Comparison of ENCODE assay signal across 8 cellular contexts in the genomic region with DNA sequence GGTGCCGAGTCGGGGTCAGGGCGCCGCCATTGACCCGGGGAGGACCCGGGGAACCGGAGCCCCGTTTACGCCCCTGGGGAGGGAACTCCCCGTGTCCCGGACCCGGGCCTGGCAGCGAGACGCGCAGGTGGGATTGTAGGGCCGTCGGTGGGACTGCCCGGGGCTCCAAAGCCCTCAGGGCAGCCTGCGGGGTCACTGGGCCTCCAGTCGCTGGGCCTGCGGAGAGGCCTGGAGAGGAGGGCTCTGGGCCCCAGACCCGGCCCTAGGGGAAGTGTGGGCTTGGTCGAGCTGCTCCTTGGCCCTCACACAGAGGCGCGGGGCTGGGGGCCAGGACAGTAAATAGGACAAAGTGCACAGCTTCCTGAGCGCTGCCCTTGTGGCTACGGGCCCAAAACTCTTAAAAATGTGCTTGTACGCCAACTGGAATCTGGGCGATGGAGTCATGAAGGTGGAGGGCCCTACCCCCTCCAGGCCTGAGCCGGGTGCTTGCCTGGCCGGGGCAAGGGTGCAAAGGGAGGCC. TPM values are rescaled to one million over a fixed set of nuclear protein-coding genes. Genes with fewer than 3 reads are reported as not detected.
DNase-seq lines count a peak whose midpoint lies in the region; ATAC-seq lines count a peak whose summit lies in the region.

No MANE protein-coding gene starts in this region.

- ATAC-seq in activated naive CD8-positive, alpha-beta T cell treated with anti-CD3 and anti-CD28 coated beads, Interleukin-2, amount 50 U/mL, for 24 hours: no peak
- ATAC-seq in stimulated activated naive CD8-positive, alpha-beta T cell treated with anti-CD3 and anti-CD28 coated beads, Interleukin-15, amount 100 ng/mL, for 72 hours: no peak
- ATAC-seq in HG03342 (IDR thresholded peaks at IDR 0.05; ENCODE audit: unreplicated experiment): no peak

- peaks cover 5% of the 10 kb centered on the region for H3K9me3 Mint-ChIP-seq in activated naive CD8-positive, alpha-beta T cell treated with anti-CD3 and anti-CD28 coated beads, Interleukin-2, amount 50 U/mL, for 24 hours
- peaks cover 6 to 14% of the 10 kb centered on the region in 2 donors for H3K9me3 Mint-ChIP-seq in stimulated activated naive CD8-positive, alpha-beta T cell treated with anti-CD3 and anti-CD28 coated beads, Interleukin-15, amount 100 ng/mL, for 72 hours

- no peaks in the 10 kb centered on the region for H3K36me3 ChIP-seq in H7 (replicated peaks; ENCODE audit: control insufficient read depth, insufficient read depth, low read length)

- H3K9me3 ChIP-seq in iPS-18c (ENCODE audit: control insufficient read depth, insufficient read depth, low read length): no peaks in the 10 kb centered on the region

- peaks cover 35% of the 10 kb centered on the region for H3K27me3 Mint-ChIP-seq in activated naive CD8-positive, alpha-beta T cell treated with anti-CD3 and anti-CD28 coated beads, Interleukin-2, amount 50 U/mL, for 24 hours
- H3K27me3 Mint-ChIP-seq in stimulated activated naive CD8-positive, alpha-beta T cell treated with anti-CD3 and anti-CD28 coated beads, Interleukin-15, amount 100 ng/mL, for 72 hours: peaks cover 39% of the 10 kb centered on the region

- peaks cover 9% of the 10 kb centered on the region for H3K4me1 Mint-ChIP-seq in activated naive CD8-positive, alpha-beta T cell treated with anti-CD3 and anti-CD28 coated beads, Interleukin-2, amount 50 U/mL, for 24 hours
- H3K4me1 Mint-ChIP-seq in stimulated activated naive CD8-positive, alpha-beta T cell treated with anti-CD3 and anti-CD28 coated beads, Interleukin-15, amount 100 ng/mL, for 72 hours: peaks cover 11% of the 10 kb centered on the region

- DNase-seq in H7 (no peak), AML-193 (lab: John Stamatoyannopoulos, UW) (no peak), DMS153 treated with DMSO at 0.1 percent for 48 hours (lab: John Stamatoyannopoulos, UW; ENCODE audit: unreplicated experiment) (no peak), mucosa of gallbladder (ENCODE audit: low spot score) (no peak)
- DNase-seq in activated naive CD8-positive, alpha-beta T cell treated with anti-CD3 and anti-CD28 coated beads, Interleukin-2, amount 50 U/mL, for 24 hours: no peak
- DNase-seq in stimulated activated naive CD8-positive, alpha-beta T cell treated with anti-CD3 and anti-CD28 coated beads, Interleukin-15, amount 100 ng/mL, for 72 hours: peak in 1 of 2 donors; percentile 29

- H3K4me3 ChIP-seq in H7 (ENCODE audit: insufficient read depth, low read depth, low read length): peak overlapping the region; percentile 71
- H3K4me3 ChIP-seq in iPS-18c (ENCODE audit: insufficient read depth, low read depth, low read length): peak overlapping the region; percentile 50

- peaks cover 2% of the 10 kb centered on the region for H3K36me3 Mint-ChIP-seq in activated naive CD8-positive, alpha-beta T cell treated with anti-CD3 and anti-CD28 coated beads, Interleukin-2, amount 50 U/mL, for 24 hours (ENCODE audit: low read depth)

- no peak overlapping the region for H3K27ac Mint-ChIP-seq in activated naive CD8-positive, alpha-beta T cell treated with anti-CD3 and anti-CD28 coated beads, Interleukin-2, amount 50 U/mL, for 24 hours
- H3K27ac Mint-ChIP-seq in stimulated activated naive CD8-positive, alpha-beta T cell treated with anti-CD3 and anti-CD28 coated beads, Interleukin-15, amount 100 ng/mL, for 72 hours: no peak overlapping the region

- no peaks in the 10 kb centered on the region; the same call in 1 of the 2 replicates for H3K27me3 ChIP-seq in H7 (ENCODE audit: control insufficient read depth, insufficient read depth, low read length)

- peak overlapping the region; percentile 55 for H3K4me3 Mint-ChIP-seq in activated naive CD8-positive, alpha-beta T cell treated with anti-CD3 and anti-CD28 coated beads, Interleukin-2, amount 50 U/mL, for 24 hours
- H3K4me3 Mint-ChIP-seq in stimulated activated naive CD8-positive, alpha-beta T cell treated with anti-CD3 and anti-CD28 coated beads, Interleukin-15, amount 100 ng/mL, for 72 hours: peak overlapping the region; percentile 19 to 56

RNA-seq across cellular contexts. Expression of gene ECHDC3, which starts 0.7 kb away (rescaled TPM):
- total RNA-seq in H7 (2014; rRNA removed; shearing (Covaris generic)): 57.9 and 59.7 TPM in 2 replicates
- total RNA-seq in mucosa of gallbladder: 4.1 TPM

Comparison
In these comparisons a context has a peak if more than half of its experiments do, and no peak if none do; other contexts are left out.
1. RNA of gene ECHDC3, which starts 0.7 kb away (total RNA-seq): 57.9 to 59.7 TPM in H7; 4.1 TPM in mucosa of gallbladder (single experiment); every median in the first group is over 10 times any median in the second.